ENCODE assay signal across 27 cellular contexts in genomic region chrX:136049608-136050007, GRCh38.
"Had no signal": no experiment of that assay in that cellular context is flagged by ENCODE, and none has a peak within 500 bp of the region (broad histone marks: within the 10 kb centered on the region; RNA-seq: fewer than 3 reads in every experiment).

No MANE protein-coding gene starts in this region.

- H3K27ac ChIP-seq: ascending aorta, brain microvascular endothelial cell, coronary artery, dorsolateral prefrontal cortex had no signal

- DNase-seq: activated CD4-positive, alpha-beta memory T cell treated with anti-CD3 and anti-CD28 coated beads, Interleukin-2, amount 10 ng/mL, durations not matched to agents 7 days and 5 days; activated CD4-positive, alpha-beta T cell treated with anti-CD3 and anti-CD28 coated beads for 36 hours; activated CD4-positive, alpha-beta T cell treated with anti-CD3 and anti-CD28 coated beads, Interleukin-2, amount 10 ng/mL, durations not matched to agents 24 days and 14 days; activated CD4-positive, alpha-beta T cell treated with anti-CD3 and anti-CD28 coated beads, Interleukin-2, amount 50 U/mL, for 4 hours; activated CD4-positive, CD25-positive, alpha-beta regulatory T cell; activated CD4-positive, CD25-positive, alpha-beta regulatory T cell treated with anti-CD3 and anti-CD28 coated beads, Interleukin-2, amount 50 U/mL, for 72 hours; activated CD8-positive, alpha-beta memory T cell treated with anti-CD3 and anti-CD28 coated beads, Interleukin-2, amount 50 U/mL, for 48 hours; activated gamma-delta T cell; activated naive CD4-positive, alpha-beta T cell; activated naive CD4-positive, alpha-beta T cell treated with anti-CD3 and anti-CD28 coated beads, Interleukin-2, amount 10 ng/mL, durations not matched to agents 7 days and 5 days; activated naive CD8-positive, alpha-beta T cell treated with anti-CD3 and anti-CD28 coated beads, Interleukin-2, amount 10 ng/mL, durations not matched to agents 7 days and 5 days; activated T-cell treated with anti-CD3 and anti-CD28 coated beads for 4 hours; activated T-cell treated with anti-CD3 and anti-CD28 coated beads, Interleukin-2, amount 50 U/mL, for 24 hours; activated T-cell treated with anti-CD3 and anti-CD28 coated beads, Interleukin-2, amount 50 U/mL, for 72 hours; brain microvascular endothelial cell; dorsolateral prefrontal cortex; effector memory CD4-positive, alpha-beta T cell; endodermal cell; foreskin fibroblast; head of caudate nucleus; T-helper 1 cell; T-helper 17 cell; T1000 had no signal

- ATAC-seq: activated CD4-positive, alpha-beta T cell treated with anti-CD3 and anti-CD28 coated beads for 36 hours; activated naive CD4-positive, alpha-beta T cell treated with anti-CD3 and anti-CD28 coated beads, Interleukin-2, amount 50 U/mL, for 72 hours; activated T-cell treated with anti-CD3 and anti-CD28 coated beads, Interleukin-2, amount 50 U/mL, for 72 hours; esophagus mucosa; T-helper 17 cell had no signal

- H3K4me3 ChIP-seq: ascending aorta, coronary artery, dorsolateral prefrontal cortex had no signal

- H3K36me3 ChIP-seq: ascending aorta, brain microvascular endothelial cell had no signal

- H3K9me3 ChIP-seq: ascending aorta had no signal

- H3K27me3 ChIP-seq: ascending aorta, brain microvascular endothelial cell had no signal
